Comparison of ENCODE assay signal across 20 cellular contexts in genomic region chr2:132659331-132659730, GRCh38. TPM values are rescaled to one million over a fixed set of nuclear protein-coding genes. Genes with fewer than 3 reads are reported as not detected.
DNase-seq lines count a peak whose midpoint lies in the region; FAIRE-seq and TF ChIP-seq lines count a peak whose summit lies in the region.
"Had no signal": no experiment of that assay in that cellular context is flagged by ENCODE, and none has a peak within 500 bp of the region (broad histone marks: within the 10 kb centered on the region; RNA-seq: fewer than 3 reads in every experiment).

No MANE protein-coding gene starts in this region.

- H3K4me3 ChIP-seq in bronchial epithelial cell (ENCODE audit: low read depth, low read length): no peak overlapping the region
- H3K4me3 ChIP-seq: BLaER1 treated with 17β-estradiol and CSF1 and Interleukin-3, amounts not matched to agents 10 nM and 100 nM; GM12878; GM23338 had no signal

- peak; percentile 13 for FAIRE-seq in bronchial epithelial cell (lab: Jason Lieb, UNC)
- FAIRE-seq: A204.1, D721Med, GM12878 had no signal

- TF ChIP-seq CTCF in bronchial epithelial cell (IDR thresholded peaks at IDR 0.05; ENCODE audit: insufficient read depth, low read length, severe bottlenecking): no peak

- peak; percentile 22 for DNase-seq in Ammon's horn (ENCODE audit: low spot score)
- DNase-seq in bronchial epithelial cell (ENCODE audit: low read depth): no peak
- peak; percentile 76 for DNase-seq in foreskin melanocyte
- peak; percentile 71 for DNase-seq in pons (ENCODE audit: low spot score)
- no peak for DNase-seq in stimulated activated CD4-positive, alpha-beta T cell treated with anti-CD3 and anti-CD28 coated beads, Interleukin-1b, Interleukin-23, amount 100 ng/mL, for 48 hours
- DNase-seq in occipital lobe (lab: John Stamatoyannopoulos, UW): no peak
- DNase-seq in NCI-H2029 treated with DMSO at 0.1 percent for 48 hours (lab: John Stamatoyannopoulos, UW): no peak
- DNase-seq: BE2C; CD4-positive, alpha-beta T cell; CD8-positive, alpha-beta memory T cell; DMS 273 treated with DMSO at 0.1 percent for 48 hours; DMS79; EL; GDM1; H9 had no signal

- H3K36me3 ChIP-seq in bronchial epithelial cell (ENCODE audit: control insufficient read depth, insufficient read depth, low read length): no peaks in the 10 kb centered on the region
- H3K36me3 ChIP-seq: BE2C; BLaER1 treated with 17β-estradiol and CSF1 and Interleukin-3, amounts not matched to agents 10 nM and 100 nM had no signal

- H3K27me3 ChIP-seq in bronchial epithelial cell (ENCODE audit: control insufficient read depth, insufficient read depth, low read length): no peaks in the 10 kb centered on the region
- H3K27me3 ChIP-seq: BE2C; BLaER1 treated with 17β-estradiol and CSF1 and Interleukin-3, amounts not matched to agents 10 nM and 100 nM had no signal

RNA-seq across cellular contexts. Expression of gene LYPD1, which starts 10.7 kb away (rescaled TPM):
- total RNA-seq in bronchial epithelial cell: under 0.01 TPM in 1 of 2 replicates, not detected in the other
- 17.8 TPM for total RNA-seq in occipital lobe
- total RNA-seq: CD4-positive, alpha-beta T cell; CD8-positive, alpha-beta memory T cell; GM12878 had no signal

Comparison
In these comparisons a context has a peak if more than half of its experiments do, and no peak if none do; other contexts are left out.
1. DNase-seq: peak in Ammon's horn (single experiment), foreskin melanocyte (single experiment) and pons (single experiment); none in bronchial epithelial cell (single experiment), stimulated activated CD4-positive, alpha-beta T cell treated with anti-CD3 and anti-CD28 coated beads, Interleukin-1b, Interleukin-23, amount 100 ng/mL, for 48 hours (single experiment), occipital lobe (single experiment) and NCI-H2029 treated with DMSO at 0.1 percent for 48 hours (single experiment).
2. RNA of gene LYPD1, which starts 10.7 kb away (total RNA-seq): 17.8 TPM in occipital lobe (single experiment); under 0.01 TPM in bronchial epithelial cell; every median in the first group is over 10 times any median in the second.